Comparison of ENCODE assay signal across 20 cellular contexts in the genomic region with DNA sequence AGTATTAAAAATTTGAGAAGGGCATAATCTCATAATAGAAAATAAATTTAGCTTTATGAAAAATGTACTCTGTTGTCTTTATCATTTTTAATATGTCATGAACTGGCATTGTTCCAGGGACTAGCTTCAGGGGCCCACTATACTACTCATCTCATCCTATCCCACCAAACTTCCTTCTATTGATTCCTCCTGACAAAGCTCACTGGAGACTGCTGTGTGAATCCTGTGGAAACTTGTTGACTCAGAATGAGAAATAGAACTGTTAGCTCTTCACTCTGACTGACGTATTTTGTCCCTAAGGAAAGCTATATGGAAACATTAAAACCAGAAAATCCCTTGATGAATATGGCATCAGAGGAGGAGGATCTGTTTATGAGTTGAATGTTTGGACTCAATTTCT. TPM values are rescaled to one million over a fixed set of nuclear protein-coding genes. Genes with fewer than 3 reads are reported as not detected.
DNase-seq lines count a peak whose midpoint lies in the region; ATAC-seq and TF ChIP-seq lines count a peak whose summit lies in the region.
"Had no signal": no experiment of that assay in that cellular context is flagged by ENCODE, and none has a peak within 500 bp of the region (broad histone marks: within the 10 kb centered on the region; RNA-seq: fewer than 3 reads in every experiment).

No MANE protein-coding gene starts in this region.

- POLR2A ChIA-PET in activated CD4-positive, alpha-beta T cell treated with anti-CD3 and anti-CD28 coated beads for 36 hours (lab: Charles Lee) = no interaction called here
- POLR2A ChIA-PET in Caco-2 (lab: Charles Lee) = no interaction called here

- no peak for TF ChIP-seq CTCF in SU-DHL-6 (IDR thresholded peaks at IDR 0.05; ENCODE audit: insufficient read depth, low read length, poor library complexity, severe bottlenecking)
- TF ChIP-seq CTCF in nephron progenitor cell (IDR thresholded peaks at IDR 0.05) = no peak
- no peak for TF ChIP-seq CTCF in Caco-2 (IDR thresholded peaks at IDR 0.05; ENCODE audit: insufficient read depth in 1 of 2, low read depth in 1 of 2, low read length in 1 of 2, severe bottlenecking in 1 of 2, unreplicated experiment in 1 of 2)

- H3K9me3 Mint-ChIP-seq in activated CD4-positive, alpha-beta T cell treated with anti-CD3 and anti-CD28 coated beads for 36 hours (ENCODE audit: low read depth) = peaks cover 3% of the 10 kb centered on the region
- H3K9me3 Mint-ChIP-seq in nephron progenitor cell = peaks cover 12% of the 10 kb centered on the region
- no peaks in the 10 kb centered on the region for H3K9me3 Mint-ChIP-seq in Caco-2 (ENCODE audit: unreplicated experiment)

- H3K9me3 ChIP-seq in SU-DHL-6 (ENCODE audit: insufficient read depth, low read length) (no peaks in the 10 kb centered on the region), Caco-2 (peaks cover 1% of the 10 kb centered on the region; the same call in 1 of the 2 replicates)

- H3K4me2 ChIP-seq in SU-DHL-6 (ENCODE audit: low read depth, low read length, poor library complexity, severe bottlenecking) = no peak overlapping the region

- H3K79me2 ChIP-seq in SU-DHL-6 (ENCODE audit: insufficient read depth, low read length) = no peaks in the 10 kb centered on the region

- no peaks in the 10 kb centered on the region for H3K27me3 Mint-ChIP-seq in activated CD4-positive, alpha-beta T cell treated with anti-CD3 and anti-CD28 coated beads for 36 hours
- no peaks in the 10 kb centered on the region for H3K27me3 Mint-ChIP-seq in nephron progenitor cell (ENCODE audit: low read depth, poor library complexity)
- no peaks in the 10 kb centered on the region for H3K27me3 Mint-ChIP-seq in Caco-2 (ENCODE audit: insufficient read depth, unreplicated experiment)

- H3K36me3 ChIP-seq in SU-DHL-6 (ENCODE audit: low read length) (peaks cover 3% of the 10 kb centered on the region), Caco-2 (ENCODE audit: control insufficient read depth, insufficient read depth, low read length) (no peaks in the 10 kb centered on the region; the same call in 1 of the 2 replicates)

- H3K9me2 ChIP-seq in SU-DHL-6 (replicated peaks; ENCODE audit: insufficient read depth, low read length) = no peaks in the 10 kb centered on the region

- H2AFZ ChIP-seq in SU-DHL-6 (ENCODE audit: low read depth, low read length, severe bottlenecking) = peak overlapping the region; percentile 37

- DNase-seq in activated CD4-positive, alpha-beta T cell treated with anti-CD3 and anti-CD28 coated beads for 36 hours = no peak
- DNase-seq in activated CD4-positive, alpha-beta T cell treated with anti-CD3 and anti-CD28 coated beads, Interleukin-2, amount 50 U/mL, for 1 hour = no peak
- peak; percentile 54 to 88 for DNase-seq in dermis microvascular lymphatic vessel endothelial cell (ENCODE audit: low read depth in 2 of 2)
- no peak for DNase-seq in nephron progenitor cell
- DNase-seq in Caco-2 = no peak
- DNase-seq: AML-193, GDM1, NCI-H1436, NCI-H1930, NCI-H226, NCI-H524 treated with DMSO at 0.1 percent for 48 hours, PC-3, RPMI8226, SHP77 treated with DMSO at 0.1 percent for 48 hours had no signal

- no TSS peak for BruUV-seq in Caco-2 (replicated peaks; lab: Mats Ljungman, UMichigan)

- H3K4me1 Mint-ChIP-seq in activated CD4-positive, alpha-beta T cell treated with anti-CD3 and anti-CD28 coated beads for 36 hours = peaks cover 13% of the 10 kb centered on the region
- peaks cover 5% of the 10 kb centered on the region for H3K4me1 Mint-ChIP-seq in nephron progenitor cell
- H3K4me1 Mint-ChIP-seq in Caco-2 (ENCODE audit: low read depth, unreplicated experiment) = no peaks in the 10 kb centered on the region
- H3K4me1 Mint-ChIP-seq: CD14-positive monocyte had no signal

- H3F3A ChIP-seq in SU-DHL-6 (ENCODE audit: insufficient read depth) = no peaks in the 10 kb centered on the region

- H3K27ac Mint-ChIP-seq in activated CD4-positive, alpha-beta T cell treated with anti-CD3 and anti-CD28 coated beads for 36 hours = peak overlapping the region; percentile 55
- H3K27ac Mint-ChIP-seq in nephron progenitor cell = peak overlapping the region; percentile 77
- no peak overlapping the region for H3K27ac Mint-ChIP-seq in Caco-2 (ENCODE audit: unreplicated experiment)
- H3K27ac Mint-ChIP-seq: CD14-positive monocyte had no signal

- H3K4me3 ChIP-seq in SU-DHL-6 (ENCODE audit: insufficient read depth, low read length, poor library complexity, severe bottlenecking) (no peak overlapping the region), Caco-2 (ENCODE audit: low read depth, low read length) (no peak overlapping the region)

- no peak overlapping the region for H3K9ac ChIP-seq in SU-DHL-6 (ENCODE audit: low read length)

- H3K4me3 Mint-ChIP-seq in activated CD4-positive, alpha-beta T cell treated with anti-CD3 and anti-CD28 coated beads for 36 hours = no peak overlapping the region
- no peak overlapping the region for H3K4me3 Mint-ChIP-seq in nephron progenitor cell
- no peak overlapping the region for H3K4me3 Mint-ChIP-seq in Caco-2 (ENCODE audit: unreplicated experiment)
- H3K4me3 Mint-ChIP-seq: CD14-positive monocyte had no signal

- H3K27ac ChIP-seq in SU-DHL-6 (ENCODE audit: low read depth, low read length) = no peak overlapping the region
- H3K27ac ChIP-seq: 22Rv1, HL-60 had no signal

- peaks cover 32% of the 10 kb centered on the region for H3K36me3 Mint-ChIP-seq in activated CD4-positive, alpha-beta T cell treated with anti-CD3 and anti-CD28 coated beads for 36 hours (ENCODE audit: low read depth)
- H3K36me3 Mint-ChIP-seq in nephron progenitor cell (ENCODE audit: low read depth) (peaks cover 57% of the 10 kb centered on the region), Caco-2 (ENCODE audit: insufficient read depth, unreplicated experiment) (no peaks in the 10 kb centered on the region)

- no peaks in the 10 kb centered on the region for H4K20me1 ChIP-seq in SU-DHL-6 (ENCODE audit: low read depth, low read length)

- H3K27me3 ChIP-seq in SU-DHL-6 (ENCODE audit: low read length) (no peaks in the 10 kb centered on the region), Caco-2 (replicated peaks; ENCODE audit: control insufficient read depth, insufficient read depth, low read length) (no peaks in the 10 kb centered on the region)

- ATAC-seq in activated CD4-positive, alpha-beta T cell treated with anti-CD3 and anti-CD28 coated beads for 36 hours = no peak
- no peak for ATAC-seq in GM18870 (IDR thresholded peaks at IDR 0.05; ENCODE audit: unreplicated experiment)
- no peak for ATAC-seq in HG03439 (IDR thresholded peaks at IDR 0.05; ENCODE audit: unreplicated experiment)
- ATAC-seq: PC-3 had no signal

- CTCF ChIA-PET in activated CD4-positive, alpha-beta T cell treated with anti-CD3 and anti-CD28 coated beads for 36 hours (lab: Charles Lee) = interaction anchor here (0.5 to 1.5 kb wide), 4 partner anchors 54 to 136 kb away, joined by 3 to 4 read pairs (median 3); no protein-coding TSS in a partner anchor
- CTCF ChIA-PET in Caco-2 (lab: Charles Lee) = no interaction called here

- intact Hi-C loops in activated CD4-positive, alpha-beta T cell treated with anti-CD3 and anti-CD28 coated beads for 36 hours (cut with DNase I, micrococcal nuclease) = no loop called here
- intact Hi-C loops in Caco-2 (cut with micrococcal nuclease; ENCODE audit: unreplicated experiment) = no loop called here

- no peaks in the 10 kb centered on the region for H3K4me1 ChIP-seq in Caco-2

RNA-seq across cellular contexts. Expression of gene BNIP1, which starts 29.8 kb away (rescaled TPM):
- 10 to 100 TPM; 24.2 to 26.8 TPM for total RNA-seq in activated CD4-positive, alpha-beta T cell treated with anti-CD3 and anti-CD28 coated beads for 36 hours
- total RNA-seq in dermis microvascular lymphatic vessel endothelial cell (13.5 and 13.7 TPM in 2 replicates), Caco-2 (2022) (13.9 and 15.3 TPM in 2 replicates)

RNA-seq across cellular contexts. Expression of gene CREBRF, which starts 58.4 kb away (rescaled TPM):
- 10 to 100 TPM; 10.2 to 11.3 TPM for total RNA-seq in activated CD4-positive, alpha-beta T cell treated with anti-CD3 and anti-CD28 coated beads for 36 hours
- total RNA-seq in dermis microvascular lymphatic vessel endothelial cell (16.3 and 21.5 TPM in 2 replicates), Caco-2 (2022) (12.3 and 12.6 TPM in 2 replicates)

Comparison
In these comparisons a context has a peak if more than half of its experiments do, and no peak if none do; other contexts are left out.
1. DNase-seq: peak in dermis microvascular lymphatic vessel endothelial cell (2 of 2); none in activated CD4-positive, alpha-beta T cell treated with anti-CD3 and anti-CD28 coated beads for 36 hours (single experiment), activated CD4-positive, alpha-beta T cell treated with anti-CD3 and anti-CD28 coated beads, Interleukin-2, amount 50 U/mL, for 1 hour (single experiment), nephron progenitor cell (single experiment) and Caco-2 (0 of 2).